Comparison of ENCODE assay signal across 8 cellular contexts in genomic region chr19:45406165-45406956, GRCh38. TPM values are rescaled to one million over a fixed set of nuclear protein-coding genes. Genes with fewer than 3 reads are reported as not detected.
DNase-seq lines count a peak whose midpoint lies in the region; ATAC-seq lines count a peak whose summit lies in the region.

POLR1G (plus strand) TSS chr19:45406644; CDS start chr19:45406697, 53 bp downstream.

- H3K56ac ChIP-seq in mesendoderm (ENCODE audit: low read length), result peak within 1 kb of the TSS; percentile 96

- H3K4ac ChIP-seq in mesendoderm (ENCODE audit: low read depth, low read length), result peak within 1 kb of the TSS; percentile 65

- H3K4me3 ChIP-seq in NT2/D1 (ENCODE audit: insufficient read length, low read depth) (peak within 1 kb of the TSS; percentile 99), endocrine pancreas (ENCODE audit: control insufficient read depth, insufficient read depth, low read length) (peak within 1 kb of the TSS; percentile 29), mesendoderm (ENCODE audit: low read length) (peak within 1 kb of the TSS; percentile 98)

- peak within 1 kb of the TSS; percentile 94 for H3K4me2 ChIP-seq in mesendoderm (ENCODE audit: low read length)

- H3K27me3 ChIP-seq in NT2/D1 (ENCODE audit: insufficient read depth, insufficient read length) (no peaks in the 10 kb centered on the region), endocrine pancreas (ENCODE audit: control insufficient read depth, insufficient read depth, low read length) (no peaks in the 10 kb centered on the region), mesendoderm (ENCODE audit: insufficient read depth, low read length, poor library complexity) (no peaks in the 10 kb centered on the region)

- no CpG with 5 or more reads among the region's 47 CpGs for WGBS in mesendoderm (ENCODE audit: extremely low coverage, insufficient coverage, low lambda C conversion rate)

- no peaks in the 10 kb centered on the region for H3K9me3 ChIP-seq in NT2/D1 (ENCODE audit: insufficient read depth, low read length)
- no peaks in the 10 kb centered on the region for H3K9me3 ChIP-seq in endocrine pancreas (ENCODE audit: control insufficient read depth, low read length)

- H4K8ac ChIP-seq in mesendoderm (ENCODE audit: low read depth, low read length), result no peak within 1 kb of the TSS

- DNase-seq in COR-L47 (lab: John Stamatoyannopoulos, UW) (peak; percentile 72), HUDEP-2 (lab: John Stamatoyannopoulos, UW; ENCODE audit: unreplicated experiment in 76 of 76) (peak in 74 of 76 experiments; percentile 51 to 98 (median 83)), NT2/D1 (ENCODE audit: low read depth, low spot score) (no peak), mesendoderm (peak; percentile 95)
- DNase-seq in activated CD8-positive, alpha-beta memory T cell treated with anti-CD3 and anti-CD28 coated beads, Interleukin-2, amount 50 U/mL, for 1 hour (ENCODE audit: extremely low read depth), result peak; percentile 51
- DNase-seq in stimulated activated CD8-positive, alpha-beta memory T cell treated with anti-CD3 and anti-CD28 coated beads, Interleukin-12 subunit alpha, Interleukin-12 subunit beta, amount 100 ng/mL, for 4 hours (ENCODE audit: low read depth), result peak; percentile 68

- peak within 1 kb of the TSS; percentile 77 for H2BK5ac ChIP-seq in mesendoderm (ENCODE audit: low read length)

- H2BK120ac ChIP-seq in mesendoderm (ENCODE audit: low read depth, low read length), result no peak within 1 kb of the TSS

- H3K18ac ChIP-seq in mesendoderm (ENCODE audit: low read length), result peak within 1 kb of the TSS; percentile 45

- H3K9ac ChIP-seq in NT2/D1 (ENCODE audit: insufficient read length, low read depth) (peak within 1 kb of the TSS; percentile 94), endocrine pancreas (ENCODE audit: control insufficient read depth, insufficient read depth, low read length) (peak within 1 kb of the TSS; percentile 80), mesendoderm (ENCODE audit: low read length) (peak within 1 kb of the TSS; percentile 95)

- no peak within 1 kb of the TSS for H2AK5ac ChIP-seq in mesendoderm (ENCODE audit: low read length)

- H2BK15ac ChIP-seq in mesendoderm (replicated peaks; ENCODE audit: low read depth), result no peak within 1 kb of the TSS

- peak within 1 kb of the TSS; percentile 65 for H3K27ac ChIP-seq in mesendoderm (ENCODE audit: low read depth, low read length)

- H3K4me1 ChIP-seq in NT2/D1 (ENCODE audit: insufficient read depth, insufficient read length) (peaks cover 5% of the 10 kb centered on the region), endocrine pancreas (ENCODE audit: control insufficient read depth, insufficient read depth, low read length) (no peaks in the 10 kb centered on the region), mesendoderm (ENCODE audit: control insufficient read depth, low read depth, low read length) (peaks cover 9% of the 10 kb centered on the region)

- peaks cover 33% of the 10 kb centered on the region for H3K36me3 ChIP-seq in NT2/D1 (ENCODE audit: insufficient read depth, insufficient read length, low read length)
- H3K36me3 ChIP-seq in endocrine pancreas (ENCODE audit: control insufficient read depth, insufficient read depth, low read length), result no peaks in the 10 kb centered on the region
- H3K36me3 ChIP-seq in mesendoderm (ENCODE audit: control insufficient read depth, insufficient read depth, low read length), result no peaks in the 10 kb centered on the region

- H4K5ac ChIP-seq in mesendoderm (ENCODE audit: low read length), result no peak within 1 kb of the TSS

- H3K79me1 ChIP-seq in mesendoderm (ENCODE audit: low read length), result peaks cover 16% of the 10 kb centered on the region

- ATAC-seq in GM21360 (IDR thresholded peaks at IDR 0.05; ENCODE audit: unreplicated experiment), result peak; percentile 57

- H3K23ac ChIP-seq in mesendoderm (ENCODE audit: low read length), result peak within 1 kb of the TSS; percentile 74

- H3K79me2 ChIP-seq in mesendoderm (ENCODE audit: control insufficient read depth, insufficient read depth, low read length), result peaks cover 9% of the 10 kb centered on the region

RNA-seq across cellular contexts. Expression of gene POLR1G, which starts in this region (rescaled TPM):
- polyA plus RNA-seq in mesendoderm (2013, experiment 1 of 2), result 53.1 TPM
- polyA plus RNA-seq in mesendoderm (2013, experiment 2 of 2), result 52.0 TPM

Comparison
In these comparisons a context has a peak if more than half of its experiments do, and no peak if none do; other contexts are left out.
1. H3K4me3 ChIP-seq: peak in every context shown above with its lines; median percentile 99 in NT2/D1; 98 in mesendoderm; 29 in endocrine pancreas.